ENCODE assay signal across 16 cellular contexts in the genomic region with DNA sequence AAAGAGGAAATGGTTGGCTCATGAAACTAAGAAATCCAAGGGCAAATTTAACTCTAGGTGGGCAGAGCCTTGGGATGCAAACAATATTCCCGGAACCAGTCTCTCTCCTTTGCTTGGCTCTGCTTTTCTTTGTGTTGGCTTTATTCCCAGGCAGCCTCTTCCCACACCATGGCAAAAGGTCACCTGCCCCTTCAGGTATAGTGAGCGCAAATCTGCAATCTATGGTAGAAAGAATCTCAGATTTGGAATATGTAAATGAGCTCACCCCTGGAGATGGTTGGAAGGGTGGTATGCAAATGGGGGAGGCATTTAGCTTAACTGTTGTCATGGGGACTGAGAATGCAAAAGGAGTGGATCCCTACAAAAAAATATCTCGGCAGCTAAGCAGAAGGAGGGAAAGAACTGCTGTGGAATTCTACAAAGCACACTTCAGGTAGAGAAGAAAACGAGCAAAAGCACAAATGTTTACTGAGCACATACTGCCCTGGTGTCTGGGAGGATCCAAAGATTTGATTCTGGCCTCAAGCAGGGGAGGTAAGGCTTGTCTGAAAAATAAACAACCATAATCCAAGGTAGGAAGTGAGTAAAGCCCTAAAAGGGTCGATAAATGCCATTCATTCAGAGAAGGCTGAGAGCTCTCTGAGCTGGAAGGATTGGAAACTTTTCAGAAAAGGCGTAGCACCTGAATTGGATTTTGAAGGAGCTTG.
DNase-seq lines count a peak whose midpoint lies in the region; ATAC-seq and TF ChIP-seq lines count a peak whose summit lies in the region.
"Had no signal": no experiment of that assay in that cellular context is flagged by ENCODE, and none has a peak within 500 bp of the region (broad histone marks: within the 10 kb centered on the region; RNA-seq: fewer than 3 reads in every experiment).

No MANE protein-coding gene starts in this region.

- WGBS in body of pancreas, 2 donors = 10 to 18% methylated on average over 6 of the region's 6 CpGs

- H3K4me1 ChIP-seq in body of pancreas = peaks cover 60% of the 10 kb centered on the region

- peak; percentile 87 for ATAC-seq in body of pancreas
- peak; percentile 71 for ATAC-seq in left colon
- ATAC-seq in GM21529 (IDR thresholded peaks at IDR 0.05; ENCODE audit: unreplicated experiment) = no peak
- ATAC-seq in HG02678 (IDR thresholded peaks at IDR 0.05; ENCODE audit: unreplicated experiment) = no peak
- ATAC-seq in HG02642 (IDR thresholded peaks at IDR 0.05; ENCODE audit: poor library complexity, unreplicated experiment) = no peak
- ATAC-seq: activated CD4-positive, alpha-beta T cell treated with anti-CD3 and anti-CD28 coated beads for 36 hours; stimulated activated naive B cell treated with anti-CD40 and anti-IgM and Interleukin-4, amounts not matched to agents 10 μg/mL and 1 μg/mL and 100 μg/mL, for 72 hours had no signal

- no peaks in the 10 kb centered on the region for H3K36me3 ChIP-seq in body of pancreas (replicated peaks in 1 of 2; ENCODE audit: insufficient read depth in 1 of 2, low read depth in 2 of 2)
- H3K36me3 ChIP-seq: MG63, transverse colon had no signal

- TF ChIP-seq CTCF in body of pancreas (IDR thresholded peaks at IDR 0.05) = no peak

- H3K9me3 ChIP-seq in body of pancreas = no peaks in the 10 kb centered on the region
- H3K9me3 ChIP-seq: MG63, transverse colon had no signal

- DNase-seq in NCI-H2196 (lab: John Stamatoyannopoulos, UW; ENCODE audit: unreplicated experiment) (peak; percentile 14), NCI-H2196 treated with DMSO at 0.1 percent for 48 hours (lab: John Stamatoyannopoulos, UW; ENCODE audit: unreplicated experiment) (no peak), body of pancreas (peak in 3 of 4 donors; percentile 25 to 36 (median 31)), left colon (no peak)
- DNase-seq in stimulated activated CD4-positive, alpha-beta T cell treated with anti-CD3 and anti-CD28 coated beads, Interleukin-15, amount 100 ng/mL, for 24 hours = no peak
- DNase-seq: activated CD4-positive, alpha-beta T cell treated with anti-CD3 and anti-CD28 coated beads for 36 hours; activated CD8-positive, alpha-beta memory T cell treated with anti-CD3 and anti-CD28 coated beads, Interleukin-2, amount 50 U/mL, for 48 hours; HCEC 1CT; MG63; NCI-H1694 treated with DMSO at 0.1 percent for 48 hours; NCI-H524 treated with DMSO at 0.1 percent for 48 hours; stimulated activated naive B cell treated with anti-CD40 and anti-IgM and Interleukin-4, amounts not matched to agents 10 μg/mL and 1 μg/mL and 100 μg/mL, for 72 hours; transverse colon had no signal

- intact Hi-C loops in body of pancreas (cut with DNase I) (no loop called here), left colon (cut with DNase I, micrococcal nuclease) (no loop called here)

- no peak for TF ChIP-seq POLR2A in body of pancreas (IDR thresholded peaks at IDR 0.05)

- no peak overlapping the region for H3K4me3 ChIP-seq in body of pancreas
- H3K4me3 ChIP-seq: MG63, transverse colon had no signal

- peak overlapping the region; percentile 59 to 82 (median 69) for H3K27ac ChIP-seq in body of pancreas

- no peaks in the 10 kb centered on the region for H3K27me3 ChIP-seq in body of pancreas
- H3K27me3 ChIP-seq: MG63, transverse colon had no signal

Comparison
In these comparisons a context has a peak if more than half of its experiments do, and no peak if none do; other contexts are left out.
1. DNase-seq: peak in NCI-H2196 (single experiment) and body of pancreas (3 of 4); none in NCI-H2196 treated with DMSO at 0.1 percent for 48 hours (single experiment), left colon (0 of 2) and stimulated activated CD4-positive, alpha-beta T cell treated with anti-CD3 and anti-CD28 coated beads, Interleukin-15, amount 100 ng/mL, for 24 hours (single experiment).
2. ATAC-seq: peak in body of pancreas (single experiment) and left colon (single experiment); none in GM21529 (single experiment), HG02678 (single experiment) and HG02642 (single experiment).